In the genomic region with DNA sequence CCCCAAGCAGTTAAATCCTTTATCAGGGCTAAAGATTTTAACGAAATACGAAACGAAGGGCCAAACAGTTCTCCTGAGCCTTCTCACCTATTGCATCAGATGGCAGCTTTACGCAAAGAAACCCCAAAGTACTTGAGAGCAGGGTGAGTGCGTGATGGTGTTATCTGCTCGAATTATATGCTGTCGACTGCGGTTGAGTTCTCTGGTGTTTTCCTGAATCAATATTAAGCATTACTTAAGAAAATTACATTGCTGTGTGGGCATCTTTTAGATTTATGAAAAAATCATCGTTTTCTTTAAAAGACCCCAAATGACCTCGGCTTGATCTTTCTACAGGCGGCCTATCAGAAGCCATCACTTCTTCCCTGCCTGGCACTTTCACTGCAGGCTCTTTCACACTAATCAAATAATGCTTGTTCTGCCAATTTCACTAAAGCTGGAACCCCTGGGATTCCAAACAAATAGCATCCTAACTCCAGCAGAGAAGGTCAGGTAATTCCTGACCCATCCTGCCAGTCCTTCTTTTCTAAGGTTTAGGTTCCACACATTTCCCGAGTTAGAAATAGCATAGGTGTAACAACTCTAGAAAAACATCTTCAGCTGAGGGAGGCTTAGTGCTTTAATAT, we compare ENCODE assay signal across 1 cellular context.
TF ChIP-seq lines count a peak whose summit lies in the region.

No MANE protein-coding gene starts in this region.

TF ChIP-seq in H1, 55 proteins besides CTCF, POLR2A, EP300 and RAD21:
- 0 out of 2 replicates have a peak, but pooled peaks have one; percentile 49 for TF ChIP-seq CEBPB (IDR thresholded peaks at IDR 0.05; ENCODE audit: low read depth, low read length)
- no peak for TF ChIP-seq CHD1 (IDR thresholded peaks at IDR 0.05; ENCODE audit: low read depth, low read length)
- TF ChIP-seq SIX5 (IDR thresholded peaks at IDR 0.05; ENCODE audit: low read depth, low read length) = no peak
- peak; percentile 35 for TF ChIP-seq RNF2 (IDR thresholded peaks at IDR 0.05; ENCODE audit: borderline replicate concordance, low read depth, low read length, missing control alignments, poor library complexity, severe bottlenecking)
TF ChIP-seq in H1: peak in this region for 2.
